8 cellular contexts compared by ENCODE assay signal in the genomic region with DNA sequence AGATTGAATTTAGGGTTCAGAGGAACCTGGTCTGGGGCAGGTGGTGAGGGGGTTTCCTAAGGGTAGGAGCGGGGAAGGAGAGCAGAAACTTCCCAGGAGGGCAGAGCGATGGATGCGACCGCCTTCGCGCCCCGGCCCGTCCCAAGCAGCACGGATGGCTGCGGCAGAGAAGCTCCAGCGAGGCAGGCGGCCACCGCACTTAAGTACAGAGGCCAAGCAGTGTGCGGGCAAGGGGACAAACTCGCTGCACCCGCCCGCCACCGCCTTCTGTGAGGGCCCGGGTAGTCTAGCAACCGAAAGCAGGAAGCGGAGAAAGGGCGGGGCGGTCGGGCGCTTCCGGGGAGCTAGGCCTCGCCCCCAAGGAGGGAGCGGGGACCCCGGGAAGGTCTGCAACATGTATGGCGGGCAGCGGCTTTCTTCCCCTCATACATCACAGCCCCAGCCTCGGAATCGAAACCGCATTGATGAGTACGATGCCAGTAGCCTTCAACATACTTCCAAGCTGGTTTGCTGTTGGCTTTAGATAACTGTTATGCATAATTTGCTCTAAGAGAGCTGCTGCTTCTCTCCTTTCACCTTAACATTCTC. TPM values are rescaled to one million over a fixed set of nuclear protein-coding genes. Genes with fewer than 3 reads are reported as not detected.
DNase-seq lines count a peak whose midpoint lies in the region; ATAC-seq and TF ChIP-seq lines count a peak whose summit lies in the region.

A gene with protein sequence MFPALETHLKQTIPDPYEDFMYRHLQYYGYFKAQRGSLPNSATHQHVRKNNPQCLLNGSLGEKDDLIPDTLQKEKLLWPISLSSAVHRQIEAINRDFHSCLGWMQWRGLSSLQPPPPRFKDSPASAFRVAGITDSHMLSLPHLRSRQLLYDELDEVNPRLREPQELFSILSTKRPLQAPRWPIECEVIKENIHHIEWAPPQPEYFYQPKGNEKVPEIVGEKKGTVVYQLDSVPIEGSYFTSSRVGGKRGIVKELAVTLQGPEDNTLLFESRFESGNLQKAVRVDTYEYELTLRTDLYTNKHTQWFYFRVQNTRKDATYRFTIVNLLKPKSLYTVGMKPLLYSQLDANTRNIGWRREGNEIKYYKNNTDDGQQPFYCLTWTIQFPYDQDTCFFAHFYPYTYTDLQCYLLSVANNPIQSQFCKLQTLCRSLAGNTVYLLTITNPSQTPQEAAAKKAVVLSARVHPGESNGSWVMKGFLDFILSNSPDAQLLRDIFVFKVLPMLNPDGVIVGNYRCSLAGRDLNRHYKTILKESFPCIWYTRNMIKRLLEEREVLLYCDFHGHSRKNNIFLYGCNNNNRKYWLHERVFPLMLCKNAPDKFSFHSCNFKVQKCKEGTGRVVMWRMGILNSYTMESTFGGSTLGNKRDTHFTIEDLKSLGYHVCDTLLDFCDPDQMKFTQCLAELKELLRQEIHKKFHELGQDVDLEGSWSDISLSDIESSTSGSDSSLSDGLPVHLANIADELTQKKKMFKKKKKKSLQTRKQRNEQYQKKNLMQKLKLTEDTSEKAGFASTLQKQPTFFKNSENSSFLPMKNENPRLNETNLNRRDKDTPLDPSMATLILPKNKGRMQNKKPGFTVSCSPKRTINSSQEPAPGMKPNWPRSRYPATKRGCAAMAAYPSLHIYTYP (minus strand): TSS at position 288 of the 588 bp plus-strand sequence. CDS start 719 bp downstream, outside the sequence.

- POLR2A ChIA-PET in activated CD8-positive, alpha-beta T cell treated with anti-CD3 and anti-CD28 coated beads, Interleukin-2, amount 10 ng/mL, durations not matched to agents 7 days and 5 days (lab: Charles Lee) = interaction anchor here (0.8 to 1.8 kb wide), 12 partner anchors 9 to 137 kb away, joined by 3 to 13 read pairs (median 4); a partner anchor contains a TSS

- no peaks in the 10 kb centered on the region for H3K9me3 ChIP-seq in effector memory CD4-positive, alpha-beta T cell (ENCODE audit: control insufficient read depth, low read length)

- CTCF ChIA-PET in activated CD8-positive, alpha-beta T cell treated with anti-CD3 and anti-CD28 coated beads, Interleukin-2, amount 10 ng/mL, durations not matched to agents 7 days and 5 days (lab: Charles Lee) = interaction anchor here (0.7 to 2.3 kb wide), 9 partner anchors 8 to 219 kb away, joined by 3 to 7 read pairs (median 4); no protein-coding TSS in a partner anchor

- H3K9me3 Mint-ChIP-seq in activated CD8-positive, alpha-beta T cell treated with anti-CD3 and anti-CD28 coated beads, Interleukin-2, amount 10 ng/mL, durations not matched to agents 7 days and 5 days (ENCODE audit: insufficient read depth) = no peaks in the 10 kb centered on the region

- H3K36me3 Mint-ChIP-seq in activated CD8-positive, alpha-beta T cell treated with anti-CD3 and anti-CD28 coated beads, Interleukin-2, amount 10 ng/mL, durations not matched to agents 7 days and 5 days (ENCODE audit: low read depth) = peaks cover 31% of the 10 kb centered on the region

- H3K27me3 Mint-ChIP-seq in activated CD8-positive, alpha-beta T cell treated with anti-CD3 and anti-CD28 coated beads, Interleukin-2, amount 10 ng/mL, durations not matched to agents 7 days and 5 days (ENCODE audit: low read depth) = no peaks in the 10 kb centered on the region

- peak within 1 kb of the TSS; percentile 73 for H3K4me3 ChIP-seq in effector memory CD4-positive, alpha-beta T cell (ENCODE audit: insufficient read depth, low read depth, low read length, poor library complexity, severe bottlenecking)

- H3K36me3 ChIP-seq in effector memory CD4-positive, alpha-beta T cell (ENCODE audit: control insufficient read depth, insufficient read depth, low read length) = peaks cover 27% of the 10 kb centered on the region

- DNase-seq in AG09319 (ENCODE audit: extremely low read depth, low read depth) = peak; percentile 15
- DNase-seq in NCI-H748 (lab: John Stamatoyannopoulos, UW; ENCODE audit: unreplicated experiment) = peak; percentile 83
- DNase-seq in activated CD8-positive, alpha-beta T cell treated with anti-CD3 and anti-CD28 coated beads, Interleukin-2, amount 10 ng/mL, durations not matched to agents 7 days and 5 days = peak; percentile 93
- peak; percentile 68 to 77 (median 76) for DNase-seq in effector memory CD4-positive, alpha-beta T cell
- DNase-seq in lung microvascular endothelial cell (ENCODE audit: low read depth in 2 of 2) = peak; percentile 36 to 37
- peak; percentile 67 for DNase-seq in stimulated activated CD8-positive, alpha-beta memory T cell treated with anti-CD3 and anti-CD28 coated beads, Interleukin-12 subunit alpha, Interleukin-12 subunit beta, amount 100 ng/mL, for 1 hour (ENCODE audit: low read depth)

- no peak for TF ChIP-seq CTCF in AG09319 (IDR thresholded peaks at IDR 0.05; ENCODE audit: low read depth, low read length)

- no peaks in the 10 kb centered on the region for H3K27me3 ChIP-seq in effector memory CD4-positive, alpha-beta T cell (replicated peaks; ENCODE audit: control insufficient read depth, insufficient read depth, low read length, poor library complexity, severe bottlenecking)

- peak within 1 kb of the TSS; percentile 94 for H3K4me3 Mint-ChIP-seq in activated CD8-positive, alpha-beta T cell treated with anti-CD3 and anti-CD28 coated beads, Interleukin-2, amount 10 ng/mL, durations not matched to agents 7 days and 5 days

- peaks cover 7% of the 10 kb centered on the region for H3K4me1 ChIP-seq in effector memory CD4-positive, alpha-beta T cell (ENCODE audit: control insufficient read depth, insufficient read depth, low read length, poor library complexity, severe bottlenecking)

- H3K27ac ChIP-seq in effector memory CD4-positive, alpha-beta T cell (ENCODE audit: insufficient read depth, low read length, poor library complexity, severe bottlenecking) = peak within 1 kb of the TSS; percentile 82

- H3K4me1 Mint-ChIP-seq in activated CD8-positive, alpha-beta T cell treated with anti-CD3 and anti-CD28 coated beads, Interleukin-2, amount 10 ng/mL, durations not matched to agents 7 days and 5 days (ENCODE audit: low read depth) = peaks cover 31% of the 10 kb centered on the region

- ATAC-seq in GM19025 (IDR thresholded peaks at IDR 0.05; ENCODE audit: low read depth, unreplicated experiment) (peak; percentile 99), HG03196 (IDR thresholded peaks at IDR 0.05; ENCODE audit: unreplicated experiment) (peak; percentile 96)
- ATAC-seq in activated CD8-positive, alpha-beta T cell treated with anti-CD3 and anti-CD28 coated beads, Interleukin-2, amount 10 ng/mL, durations not matched to agents 7 days and 5 days = peak; percentile 98

- H3K27ac Mint-ChIP-seq in activated CD8-positive, alpha-beta T cell treated with anti-CD3 and anti-CD28 coated beads, Interleukin-2, amount 10 ng/mL, durations not matched to agents 7 days and 5 days = peak within 1 kb of the TSS; percentile 96

RNA-seq across cellular contexts. Expression of the gene that starts here (rescaled TPM):
- total RNA-seq in activated CD8-positive, alpha-beta T cell treated with anti-CD3 and anti-CD28 coated beads, Interleukin-2, amount 10 ng/mL, durations not matched to agents 7 days and 5 days = 1 to 10 TPM; 5.6 to 7.8 TPM
- under 0.01 and 0.20 TPM in 2 replicates for total RNA-seq in lung microvascular endothelial cell

Comparison
In these comparisons a context has a peak if more than half of its experiments do, and no peak if none do; other contexts are left out.
1. Peak in every context shown above with its lines: DNase-seq, ATAC-seq, H3K4me3 ChIP-seq and H3K27ac ChIP-seq.
2. Peak in DNase-seq in lung microvascular endothelial cell; RNA of the gene not detected or under 1 TPM.
3. DNase-seq: peak in every context shown above with its lines; median percentile 93 in activated CD8-positive, alpha-beta T cell treated with anti-CD3 and anti-CD28 coated beads, Interleukin-2, amount 10 ng/mL, durations not matched to agents 7 days and 5 days; 83 in NCI-H748; 76 in effector memory CD4-positive, alpha-beta T cell; 67 in stimulated activated CD8-positive, alpha-beta memory T cell treated with anti-CD3 and anti-CD28 coated beads, Interleukin-12 subunit alpha, Interleukin-12 subunit beta, amount 100 ng/mL, for 1 hour; 36 in lung microvascular endothelial cell; 15 in AG09319.